23 cellular contexts compared by ENCODE assay signal in the genomic region with DNA sequence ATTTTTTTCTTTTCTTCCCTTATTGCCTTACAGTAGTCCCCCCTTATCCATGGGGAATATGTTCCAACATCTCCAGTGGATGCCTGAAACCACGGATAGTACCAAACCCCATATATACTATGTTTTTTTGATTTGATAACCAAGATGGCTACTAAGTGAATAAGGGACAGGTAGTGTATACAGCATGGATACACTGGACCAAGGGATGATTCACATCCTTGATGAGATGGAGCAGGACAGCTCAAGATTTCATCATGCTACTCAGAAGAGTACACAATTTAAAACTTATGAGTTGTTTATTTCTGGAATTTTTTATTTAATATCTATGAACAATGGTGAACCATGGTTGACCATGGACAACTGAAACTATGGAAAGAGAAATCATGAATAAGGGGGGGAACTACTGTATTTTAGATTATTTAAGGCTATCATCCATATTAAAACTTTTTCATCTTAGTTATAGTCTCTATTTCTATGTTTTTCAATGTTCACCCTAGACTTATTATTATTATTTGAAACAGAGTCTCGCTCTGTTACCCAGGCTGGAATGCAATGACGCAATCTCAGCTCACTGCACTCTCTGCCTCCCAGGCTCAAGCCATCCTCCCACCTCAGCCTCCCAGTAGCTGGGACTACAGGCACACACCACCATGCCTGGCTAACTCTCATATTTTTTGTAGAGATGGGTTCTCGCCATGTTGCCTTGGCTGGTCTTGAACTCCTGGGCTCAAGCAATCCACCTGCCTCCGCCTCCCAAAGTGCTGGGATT.
A peak's percentile ranks its signal among the peaks of the same experiment; 100 is the strongest.
DNase-seq lines count a peak whose midpoint lies in the region; ATAC-seq, FAIRE-seq and TF ChIP-seq lines count a peak whose summit lies in the region.
"Had no signal": no experiment of that assay in that cellular context is flagged by ENCODE, and none has a peak within 500 bp of the region (broad histone marks: within the 10 kb centered on the region; RNA-seq: fewer than 3 reads in every experiment).

No MANE protein-coding gene starts in this region.

- DNase-seq in HepG2 (ENCODE audit: low spot score) (no peak), right lobe of liver (no peak), bronchial epithelial cell (ENCODE audit: low read depth) (peak; percentile 62), epithelial cell of prostate (ENCODE audit: low read depth, low spot score) (no peak), Calu3 (no peak), urothelium cell line (ENCODE audit: low spot score) (no peak)
- DNase-seq: CD4-positive, CD25-positive, alpha-beta regulatory T cell; CD8-positive, alpha-beta memory T cell; DMS53; DMS79 treated with DMSO at 0.1 percent for 48 hours; GF-D8; HFFc6 had no signal

- FAIRE-seq in HepG2 (lab: Jason Lieb, UNC) = no peak
- no peak for FAIRE-seq in bronchial epithelial cell (lab: Jason Lieb, UNC)
- FAIRE-seq in urothelium cell line (lab: Jason Lieb, UNC) = no peak
- FAIRE-seq: A204.1, GM12891, GM18507, H54 had no signal

- H3K9me3 ChIP-seq in HepG2 (ENCODE audit: low read length) (0 out of 2 replicates have a peak, but pooled peaks cover 5% of the 10 kb centered on the region), right lobe of liver (no peaks in the 10 kb centered on the region)

- H3K27ac ChIP-seq in HepG2 (ENCODE audit: extremely low read length, insufficient read depth, low read length) (no peak overlapping the region), right lobe of liver (no peak overlapping the region), epithelial cell of prostate (peak overlapping the region; percentile 41)
- H3K27ac ChIP-seq: 22Rv1, BLaER1, C4-2B had no signal

- H3K36me3 ChIP-seq in HepG2 (replicated peaks in 1 of 2; ENCODE audit: control insufficient read depth in 1 of 2, insufficient read depth in 2 of 2, low read length in 2 of 2) (no peaks in the 10 kb centered on the region), right lobe of liver (no peaks in the 10 kb centered on the region), bronchial epithelial cell (ENCODE audit: control insufficient read depth, insufficient read depth, low read length) (no peaks in the 10 kb centered on the region)
- H3K36me3 ChIP-seq: BLaER1, HAP-1 had no signal

- no TSS peak for BruUV-seq in HepG2 (replicated peaks; lab: Mats Ljungman, UMichigan)
- BruUV-seq in Calu3 (replicated peaks; lab: Mats Ljungman, UMichigan) = no TSS peak

- ATAC-seq in HepG2 (no peak), right lobe of liver (no peak), HG02642 (IDR thresholded peaks at IDR 0.05; ENCODE audit: poor library complexity, unreplicated experiment) (no peak)
- ATAC-seq: GM23338 had no signal

- H3K9me3 Mint-ChIP-seq in Calu3 (ENCODE audit: low read depth, unreplicated experiment) = peaks cover 3% of the 10 kb centered on the region
- H3K9me3 Mint-ChIP-seq: CD8-positive, alpha-beta memory T cell; GM23338 had no signal

- H3K4me3 ChIP-seq in HepG2 (replicated peaks in 1 of 3; ENCODE audit: insufficient read depth in 1 of 3, low read depth in 2 of 3, low read length in 3 of 3) (no peak overlapping the region), right lobe of liver (no peak overlapping the region), bronchial epithelial cell (ENCODE audit: low read depth, low read length) (no peak overlapping the region)
- H3K4me3 ChIP-seq: BLaER1, GM23338, HAP-1 had no signal

- no peak overlapping the region for H3K9ac ChIP-seq in HepG2 (ENCODE audit: insufficient read depth, low read depth, low read length)
- H3K9ac ChIP-seq: BLaER1 had no signal

- H3K27me3 Mint-ChIP-seq in Calu3 (ENCODE audit: unreplicated experiment) = no peaks in the 10 kb centered on the region
- H3K27me3 Mint-ChIP-seq: B cell; CD4-positive, CD25-positive, alpha-beta regulatory T cell had no signal

- H3K27me3 ChIP-seq in HepG2 (ENCODE audit: control insufficient read depth in 1 of 2, insufficient read depth in 2 of 2, low read length in 2 of 2) = no peaks in the 10 kb centered on the region
- no peaks in the 10 kb centered on the region for H3K27me3 ChIP-seq in right lobe of liver
- no peaks in the 10 kb centered on the region for H3K27me3 ChIP-seq in bronchial epithelial cell (ENCODE audit: control insufficient read depth, insufficient read depth, low read length)
- H3K27me3 ChIP-seq: BLaER1 had no signal

- H3K27ac Mint-ChIP-seq in Calu3 (ENCODE audit: unreplicated experiment) = no peak overlapping the region
- H3K27ac Mint-ChIP-seq: B cell; CD4-positive, CD25-positive, alpha-beta regulatory T cell; CD8-positive, alpha-beta memory T cell; GM23338; HFFc6 had no signal

- no peaks in the 10 kb centered on the region for H3K36me3 Mint-ChIP-seq in Calu3 (ENCODE audit: insufficient read depth, unreplicated experiment)
- H3K36me3 Mint-ChIP-seq: CD4-positive, CD25-positive, alpha-beta regulatory T cell had no signal

- no peaks in the 10 kb centered on the region for H3K79me2 ChIP-seq in HepG2 (ENCODE audit: insufficient read depth, low read length)

- in situ Hi-C loops in HepG2 (cut with HindIII; ENCODE audit: extremely low pct_ligation_motif_present, low pct_unique_long_range_greater_than_20kb) = no loop called here

- TF ChIP-seq POLR2A in HepG2 (IDR thresholded peaks at IDR 0.05; ENCODE audit: insufficient read depth in 1 of 2, low read depth in 2 of 2, low read length in 2 of 2) (no peak), right lobe of liver (IDR thresholded peaks at IDR 0.05) (no peak)

- H4K20me1 ChIP-seq in HepG2 (ENCODE audit: insufficient read depth, low read length) = no peaks in the 10 kb centered on the region
- H4K20me1 ChIP-seq: BLaER1 had no signal

- H3K4me2 ChIP-seq in HepG2 (ENCODE audit: low read depth, low read length) = no peak overlapping the region
- H3K4me2 ChIP-seq: BLaER1, GM23338 had no signal

- no peak for TF ChIP-seq RAD21 in HepG2 (CRISPR knock-in tag; IDR thresholded peaks at IDR 0.05)

- WGBS in HepG2 (ENCODE audit: low lambda C conversion rate) = 16% methylated on average over 5 of the region's 5 CpGs
- 79% methylated on average over 5 of the region's 5 CpGs for WGBS in right lobe of liver (ENCODE audit: insufficient coverage, low coverage, low lambda C conversion rate, missing lambda C conversion rate)

- no peak overlapping the region for H2AFZ ChIP-seq in HepG2 (ENCODE audit: low read length)
- H2AFZ ChIP-seq: GM23338 had no signal

- CTCF ChIA-PET in HepG2 (lab: Yijun Ruan, JAX; ENCODE audit: low intra/inter-chr PET ratio, low total read pairs) = no interaction called here
- CTCF ChIA-PET in Calu3 (lab: Charles Lee) = interaction anchor here (0.5 to 1.0 kb wide), 3 partner anchors 15 to 37 kb away, joined by 3 to 9 read pairs (median 3); no protein-coding TSS in a partner anchor

- peaks cover 30% of the 10 kb centered on the region for H3K4me1 Mint-ChIP-seq in Calu3 (ENCODE audit: low read depth, unreplicated experiment)
- H3K4me1 Mint-ChIP-seq: B cell; CD4-positive, CD25-positive, alpha-beta regulatory T cell; CD8-positive, alpha-beta memory T cell had no signal

- H3K4me1 ChIP-seq in HepG2 (ENCODE audit: insufficient read depth, low read length) (peaks cover 17% of the 10 kb centered on the region), right lobe of liver (no peaks in the 10 kb centered on the region)
- H3K4me1 ChIP-seq: BLaER1 had no signal

- POLR2A ChIA-PET in HepG2 (lab: Yijun Ruan, JAX) = no interaction called here

- H3K4me3 Mint-ChIP-seq in Calu3 (ENCODE audit: low read depth, unreplicated experiment) = no peak overlapping the region
- H3K4me3 Mint-ChIP-seq: B cell; CD4-positive, CD25-positive, alpha-beta regulatory T cell; CD8-positive, alpha-beta memory T cell; GM23338; HFFc6 had no signal

- TF ChIP-seq EP300 in HepG2 (IDR thresholded peaks at IDR 0.05; ENCODE audit: low read depth in 2 of 2, low read length in 2 of 2) = no peak
- TF ChIP-seq EP300 in HepG2 (CRISPR knock-in tag; IDR thresholded peaks at IDR 0.05; ENCODE audit: borderline replicate concordance) = no peak

- TF ChIP-seq CTCF in HepG2 (CRISPR knock-in tag; IDR thresholded peaks at IDR 0.05) (no peak), right lobe of liver (IDR thresholded peaks at IDR 0.05) (no peak), bronchial epithelial cell (IDR thresholded peaks at IDR 0.05; ENCODE audit: insufficient read depth, low read length, severe bottlenecking) (no peak), Calu3 (IDR thresholded peaks at IDR 0.05; ENCODE audit: unreplicated experiment) (no peak)

- intact Hi-C loops in HepG2 (cut with micrococcal nuclease; ENCODE audit: unreplicated experiment) = no loop called here
- intact Hi-C loops in right lobe of liver (cut with DNase I) = no loop called here
- intact Hi-C loops in Calu3 (cut with micrococcal nuclease; ENCODE audit: unreplicated experiment) = no loop called here

TF ChIP-seq in HepG2, 621 proteins besides CTCF, POLR2A, EP300 and RAD21:
- TF ChIP-seq ATF7 (IDR thresholded peaks at IDR 0.05) (peak; percentile 60; the same call in 1 of the 2 replicates), ATF7 (CRISPR knock-in tag; IDR thresholded peaks at IDR 0.05) (no peak)
- TF ChIP-seq, protein P1, sequence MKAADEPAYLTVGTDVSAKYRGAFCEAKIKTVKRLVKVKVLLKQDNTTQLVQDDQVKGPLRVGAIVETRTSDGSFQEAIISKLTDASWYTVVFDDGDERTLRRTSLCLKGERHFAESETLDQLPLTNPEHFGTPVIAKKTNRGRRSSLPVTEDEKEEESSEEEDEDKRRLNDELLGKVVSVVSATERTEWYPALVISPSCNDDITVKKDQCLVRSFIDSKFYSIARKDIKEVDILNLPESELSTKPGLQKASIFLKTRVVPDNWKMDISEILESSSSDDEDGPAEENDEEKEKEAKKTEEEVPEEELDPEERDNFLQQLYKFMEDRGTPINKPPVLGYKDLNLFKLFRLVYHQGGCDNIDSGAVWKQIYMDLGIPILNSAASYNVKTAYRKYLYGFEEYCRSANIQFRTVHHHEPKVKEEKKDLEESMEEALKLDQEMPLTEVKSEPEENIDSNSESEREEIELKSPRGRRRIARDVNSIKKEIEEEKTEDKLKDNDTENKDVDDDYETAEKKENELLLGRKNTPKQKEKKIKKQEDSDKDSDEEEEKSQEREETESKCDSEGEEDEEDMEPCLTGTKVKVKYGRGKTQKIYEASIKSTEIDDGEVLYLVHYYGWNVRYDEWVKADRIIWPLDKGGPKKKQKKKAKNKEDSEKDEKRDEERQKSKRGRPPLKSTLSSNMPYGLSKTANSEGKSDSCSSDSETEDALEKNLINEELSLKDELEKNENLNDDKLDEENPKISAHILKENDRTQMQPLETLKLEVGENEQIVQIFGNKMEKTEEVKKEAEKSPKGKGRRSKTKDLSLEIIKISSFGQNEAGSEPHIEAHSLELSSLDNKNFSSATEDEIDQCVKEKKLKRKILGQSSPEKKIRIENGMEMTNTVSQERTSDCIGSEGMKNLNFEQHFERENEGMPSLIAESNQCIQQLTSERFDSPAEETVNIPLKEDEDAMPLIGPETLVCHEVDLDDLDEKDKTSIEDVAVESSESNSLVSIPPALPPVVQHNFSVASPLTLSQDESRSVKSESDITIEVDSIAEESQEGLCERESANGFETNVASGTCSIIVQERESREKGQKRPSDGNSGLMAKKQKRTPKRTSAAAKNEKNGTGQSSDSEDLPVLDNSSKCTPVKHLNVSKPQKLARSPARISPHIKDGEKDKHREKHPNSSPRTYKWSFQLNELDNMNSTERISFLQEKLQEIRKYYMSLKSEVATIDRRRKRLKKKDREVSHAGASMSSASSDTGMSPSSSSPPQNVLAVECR (CRISPR knock-in tag; IDR thresholded peaks at IDR 0.05; ENCODE audit: borderline replicate concordance) = no peak
